12 cellular contexts compared by ENCODE assay signal in genomic region chr1:8349961-8350360, GRCh38. TPM values are rescaled to one million over a fixed set of nuclear protein-coding genes. Genes with fewer than 3 reads are reported as not detected.
DNase-seq lines count a peak whose midpoint lies in the region; ATAC-seq and TF ChIP-seq lines count a peak whose summit lies in the region.
"Had no signal": no experiment of that assay in that cellular context is flagged by ENCODE, and none has a peak within 500 bp of the region (broad histone marks: within the 10 kb centered on the region; RNA-seq: fewer than 3 reads in every experiment).

No MANE protein-coding gene starts in this region.

- TF ChIP-seq EP300 in sigmoid colon (IDR thresholded peaks at IDR 0.05) = no peak

- H3K36me3 ChIP-seq in ascending aorta (peaks cover 5 to 18% of the 10 kb centered on the region in 2 donors), sigmoid colon (peaks cover 6 to 24% (median 8%) of the 10 kb centered on the region in 4 donors)

- peaks cover 0 to 23% (median 2%) of the 10 kb centered on the region in 3 donors for H3K36me3 Mint-ChIP-seq in naive thymus-derived CD8-positive, alpha-beta T cell
- H3K36me3 Mint-ChIP-seq: activated naive CD4-positive, alpha-beta T cell treated with anti-CD3 and anti-CD28 coated beads, Interleukin-2, amount 50 U/mL, for 72 hours had no signal

- DNase-seq in NCI-H146 (lab: John Stamatoyannopoulos, UW) (peak; percentile 8), NCI-H146 treated with DMSO at 0.1 percent for 48 hours (lab: John Stamatoyannopoulos, UW; ENCODE audit: unreplicated experiment) (no peak), ascending aorta (ENCODE audit: low spot score in 2 of 2) (no peak), left cardiac atrium (peak; percentile 69), sigmoid colon (peak; percentile 89)
- no peak for DNase-seq in naive thymus-derived CD8-positive, alpha-beta T cell
- DNase-seq: activated CD8-positive, alpha-beta memory T cell treated with anti-CD3 and anti-CD28 coated beads, Interleukin-2, amount 50 U/mL, for 4 hours; Caco-2 had no signal

- no peak for TF ChIP-seq POLR2A in sigmoid colon (IDR thresholded peaks at IDR 0.05)

- H3K4me3 Mint-ChIP-seq in naive thymus-derived CD8-positive, alpha-beta T cell = no peak overlapping the region

- 46 to 65% methylated on average over 14 of the region's 14 CpGs for WGBS in sigmoid colon, 2 donors

- no peak overlapping the region for H3K27ac Mint-ChIP-seq in naive thymus-derived CD8-positive, alpha-beta T cell

- TF ChIP-seq CTCF in ascending aorta (IDR thresholded peaks at IDR 0.05) (no peak), sigmoid colon (IDR thresholded peaks at IDR 0.05) (no peak)

- intact Hi-C loops in ascending aorta (cut with DNase I) = loop anchor here (1.0 to 2.0 kb wide), 4 partner anchors 31 to 375 kb away; partner anchors contain the start of gene SLC45A1
- intact Hi-C loops in left cardiac atrium (cut with DNase I) = loop anchor here in 1 of 2 donors (10.0 kb wide), 2 partner anchors 315 to 365 kb away; no protein-coding TSS in a partner anchor
- intact Hi-C loops in sigmoid colon (cut with DNase I) = loop anchor here (1.0 to 10.0 kb wide), 3 partner anchors 35 to 368 kb away; no protein-coding TSS in a partner anchor

- H3K27me3 Mint-ChIP-seq in naive thymus-derived CD8-positive, alpha-beta T cell = peaks cover 0 to 9% (median 0%) of the 10 kb centered on the region in 5 donors

- ATAC-seq in left cardiac atrium (peak; percentile 7 to 13), GM18907 (IDR thresholded peaks at IDR 0.05; ENCODE audit: unreplicated experiment) (no peak), GM19395 (IDR thresholded peaks at IDR 0.05; ENCODE audit: unreplicated experiment) (no peak)
- ATAC-seq in naive thymus-derived CD8-positive, alpha-beta T cell = no peak
- ATAC-seq: activated CD4-positive, CD25-positive, alpha-beta regulatory T cell treated with anti-CD3 and anti-CD28 coated beads, Interleukin-2, amount 50 U/mL, for 24 hours had no signal

- peaks cover 4 to 7% (median 4%) of the 10 kb centered on the region in 4 donors for H3K4me1 Mint-ChIP-seq in naive thymus-derived CD8-positive, alpha-beta T cell

- H3K27ac ChIP-seq in ascending aorta = peak overlapping the region; percentile 39 to 81
- H3K27ac ChIP-seq in sigmoid colon = peak overlapping the region; percentile 36 to 76 (median 68)

- H3K4me3 ChIP-seq in ascending aorta (no peak overlapping the region), sigmoid colon (no peak overlapping the region)

- H3K27me3 ChIP-seq in ascending aorta (no peaks in the 10 kb centered on the region), sigmoid colon (no peaks in the 10 kb centered on the region)

- H3K4me1 ChIP-seq in ascending aorta = peaks cover 0 to 25% of the 10 kb centered on the region in 2 donors
- peaks cover 0 to 60% (median 42%) of the 10 kb centered on the region in 4 donors for H3K4me1 ChIP-seq in sigmoid colon
- H3K4me1 ChIP-seq: Caco-2 had no signal

- POLR2A ChIA-PET in naive thymus-derived CD8-positive, alpha-beta T cell (lab: Charles Lee) = interaction anchor here (1.7 kb wide), 1 partner anchor 335 kb away, joined by 5 read pairs; no protein-coding TSS in a partner anchor

- no peaks in the 10 kb centered on the region for H3K9me3 Mint-ChIP-seq in naive thymus-derived CD8-positive, alpha-beta T cell
- H3K9me3 Mint-ChIP-seq: activated naive CD4-positive, alpha-beta T cell treated with anti-CD3 and anti-CD28 coated beads, Interleukin-2, amount 50 U/mL, for 72 hours had no signal

- H3K9me3 ChIP-seq in ascending aorta (no peaks in the 10 kb centered on the region), sigmoid colon (no peaks in the 10 kb centered on the region)
- H3K9me3 ChIP-seq: Caco-2 had no signal

RNA-seq across cellular contexts. Expression of gene SLC45A1, which starts 32.0 kb away (rescaled TPM):
- total RNA-seq in ascending aorta = 3.2 TPM
- 1 to 10 TPM; 1.8 to 2.2 TPM for total RNA-seq in left cardiac atrium
- total RNA-seq in sigmoid colon = 1 to 10 TPM; 1.4 to 6.5 (median 4.3) TPM
- polyA plus RNA-seq in sigmoid colon = 1 to 10 TPM in 1 of 3 donors, not detected in 2; 1.5 TPM
- 1 to 10 TPM; 1.2 TPM for total RNA-seq in naive thymus-derived CD8-positive, alpha-beta T cell
- under 1 TPM in 2 of 3 donors, not detected in 1; 0.48 to 0.81 TPM for polyA plus RNA-seq in naive thymus-derived CD8-positive, alpha-beta T cell

Comparison
In these comparisons a context has a peak if more than half of its experiments do, and no peak if none do; other contexts are left out.
1. DNase-seq: peak in NCI-H146 (single experiment), left cardiac atrium (single experiment) and sigmoid colon (single experiment); none in NCI-H146 treated with DMSO at 0.1 percent for 48 hours (single experiment), ascending aorta (0 of 2) and naive thymus-derived CD8-positive, alpha-beta T cell (0 of 10).
2. ATAC-seq: peak in left cardiac atrium (2 of 2); none in GM18907 (single experiment), GM19395 (single experiment) and naive thymus-derived CD8-positive, alpha-beta T cell (0 of 2).